8 cellular contexts compared by ENCODE assay signal in genomic region chr19:1469200-1469935, GRCh38. TPM values are rescaled to one million over a fixed set of nuclear protein-coding genes. Genes with fewer than 3 reads are reported as not detected.
A peak's percentile ranks its signal among the peaks of the same experiment; 100 is the strongest.
DNase-seq lines count a peak whose midpoint lies in the region; ATAC-seq and TF ChIP-seq lines count a peak whose summit lies in the region.

No MANE protein-coding gene starts in this region.

- peak overlapping the region; percentile 51 for H3K4me3 ChIP-seq in suprapubic skin
- no peak overlapping the region for H3K4me3 ChIP-seq in aorta (ENCODE audit: low read length in 2 of 2)

- TF ChIP-seq POLR2A in suprapubic skin (IDR thresholded peaks at IDR 0.05): no peak

- peaks cover 93% of the 10 kb centered on the region for H3K27me3 ChIP-seq in suprapubic skin
- H3K27me3 ChIP-seq in aorta (ENCODE audit: control insufficient read depth in 1 of 2, insufficient read depth in 2 of 2, low read length in 1 of 2): peaks cover 0 to 2% of the 10 kb centered on the region in 2 donors

- H3K27me3 Mint-ChIP-seq in activated CD4-positive, alpha-beta T cell treated with anti-CD3 and anti-CD28 coated beads for 36 hours: peaks cover 3% of the 10 kb centered on the region
- H3K27me3 Mint-ChIP-seq in activated CD8-positive, alpha-beta T cell treated with anti-CD3 and anti-CD28 coated beads, Interleukin-2, amount 10 ng/mL, durations not matched to agents 7 days and 5 days (ENCODE audit: low read depth): peaks cover 18% of the 10 kb centered on the region

- DNase-seq in activated CD4-positive, alpha-beta T cell treated with anti-CD3 and anti-CD28 coated beads for 36 hours: peak; percentile 57
- no peak for DNase-seq in activated CD4-positive, alpha-beta T cell treated with anti-CD3 and anti-CD28 coated beads, Interleukin-2, amount 50 U/mL, for 4 hours
- DNase-seq in activated CD8-positive, alpha-beta T cell treated with anti-CD3 and anti-CD28 coated beads, Interleukin-2, amount 10 ng/mL, durations not matched to agents 7 days and 5 days: peak; percentile 39
- peak; percentile 29 for DNase-seq in iPS-NIHi7 (ENCODE audit: extremely low spot score)
- no peak for DNase-seq in suprapubic skin (ENCODE audit: low spot score in 2 of 2)
- no peak for DNase-seq in aorta

- H3K4me3 Mint-ChIP-seq in activated CD4-positive, alpha-beta T cell treated with anti-CD3 and anti-CD28 coated beads for 36 hours: no peak overlapping the region
- no peak overlapping the region for H3K4me3 Mint-ChIP-seq in activated CD8-positive, alpha-beta T cell treated with anti-CD3 and anti-CD28 coated beads, Interleukin-2, amount 10 ng/mL, durations not matched to agents 7 days and 5 days

- 0% methylated on average over 16 of the region's 109 CpGs for WGBS in suprapubic skin
- WGBS in aorta, 2 donors: 1 to 2% methylated on average over 66 to 109 of the region's 109 CpGs

- H3K27ac ChIP-seq in suprapubic skin (no peak overlapping the region), aorta (ENCODE audit: low read depth in 1 of 2, low read length in 2 of 2) (no peak overlapping the region)

- ATAC-seq in activated CD4-positive, alpha-beta T cell treated with anti-CD3 and anti-CD28 coated beads for 36 hours: peak; percentile 23
- ATAC-seq in activated CD8-positive, alpha-beta T cell treated with anti-CD3 and anti-CD28 coated beads, Interleukin-2, amount 10 ng/mL, durations not matched to agents 7 days and 5 days: peak; percentile 42
- ATAC-seq in aorta (ENCODE audit: low FRiP score) (no peak), HG03280 (IDR thresholded peaks at IDR 0.05; ENCODE audit: unreplicated experiment) (no peak), GM18519 (IDR thresholded peaks at IDR 0.05; ENCODE audit: low FRiP score, unreplicated experiment) (no peak)

- H3K4me1 Mint-ChIP-seq in activated CD4-positive, alpha-beta T cell treated with anti-CD3 and anti-CD28 coated beads for 36 hours: peaks cover 5% of the 10 kb centered on the region
- H3K4me1 Mint-ChIP-seq in activated CD8-positive, alpha-beta T cell treated with anti-CD3 and anti-CD28 coated beads, Interleukin-2, amount 10 ng/mL, durations not matched to agents 7 days and 5 days (ENCODE audit: low read depth): peaks cover 11% of the 10 kb centered on the region

- intact Hi-C loops in activated CD4-positive, alpha-beta T cell treated with anti-CD3 and anti-CD28 coated beads for 36 hours (cut with DNase I, micrococcal nuclease): loop anchor here (2.0 to 5.0 kb wide), 2 partner anchors 279 to 293 kb away; no protein-coding TSS in a partner anchor
- intact Hi-C loops in aorta (cut with DNase I): no loop called here

- H3K4me1 ChIP-seq in suprapubic skin: peaks cover 81% of the 10 kb centered on the region
- H3K4me1 ChIP-seq in aorta (ENCODE audit: control insufficient read depth in 1 of 2, insufficient read depth in 2 of 2, low read length in 2 of 2): no peaks in the 10 kb centered on the region

- H3K36me3 Mint-ChIP-seq in activated CD4-positive, alpha-beta T cell treated with anti-CD3 and anti-CD28 coated beads for 36 hours (ENCODE audit: low read depth): no peaks in the 10 kb centered on the region
- peaks cover 2% of the 10 kb centered on the region for H3K36me3 Mint-ChIP-seq in activated CD8-positive, alpha-beta T cell treated with anti-CD3 and anti-CD28 coated beads, Interleukin-2, amount 10 ng/mL, durations not matched to agents 7 days and 5 days (ENCODE audit: low read depth)

- TF ChIP-seq CTCF in suprapubic skin (IDR thresholded peaks at IDR 0.05): no peak

- no peaks in the 10 kb centered on the region for H3K9me3 Mint-ChIP-seq in activated CD4-positive, alpha-beta T cell treated with anti-CD3 and anti-CD28 coated beads for 36 hours (ENCODE audit: low read depth)
- H3K9me3 Mint-ChIP-seq in activated CD8-positive, alpha-beta T cell treated with anti-CD3 and anti-CD28 coated beads, Interleukin-2, amount 10 ng/mL, durations not matched to agents 7 days and 5 days (ENCODE audit: insufficient read depth): no peaks in the 10 kb centered on the region

- H3K36me3 ChIP-seq in suprapubic skin (no peaks in the 10 kb centered on the region), aorta (ENCODE audit: control insufficient read depth in 1 of 2, insufficient read depth in 2 of 2, low read length in 1 of 2) (no peaks in the 10 kb centered on the region)

- CTCF ChIA-PET in activated CD4-positive, alpha-beta T cell treated with anti-CD3 and anti-CD28 coated beads for 36 hours (lab: Charles Lee): interaction anchor here (1.1 to 1.2 kb wide), 2 partner anchors 11 to 24 kb away, joined by 3 read pairs; no protein-coding TSS in a partner anchor
- CTCF ChIA-PET in activated CD8-positive, alpha-beta T cell treated with anti-CD3 and anti-CD28 coated beads, Interleukin-2, amount 10 ng/mL, durations not matched to agents 7 days and 5 days (lab: Charles Lee): no interaction called here

- H3K9me3 ChIP-seq in suprapubic skin: no peaks in the 10 kb centered on the region
- no peaks in the 10 kb centered on the region for H3K9me3 ChIP-seq in aorta (ENCODE audit: control insufficient read depth, low read length)

- POLR2A ChIA-PET in activated CD4-positive, alpha-beta T cell treated with anti-CD3 and anti-CD28 coated beads for 36 hours (lab: Charles Lee): no interaction called here
- POLR2A ChIA-PET in activated CD8-positive, alpha-beta T cell treated with anti-CD3 and anti-CD28 coated beads, Interleukin-2, amount 10 ng/mL, durations not matched to agents 7 days and 5 days (lab: Charles Lee): interaction anchor here (0.7 kb wide), 1 partner anchor 11 kb away, joined by 3 read pairs; no protein-coding TSS in a partner anchor

- H3K27ac Mint-ChIP-seq in activated CD4-positive, alpha-beta T cell treated with anti-CD3 and anti-CD28 coated beads for 36 hours: no peak overlapping the region
- no peak overlapping the region for H3K27ac Mint-ChIP-seq in activated CD8-positive, alpha-beta T cell treated with anti-CD3 and anti-CD28 coated beads, Interleukin-2, amount 10 ng/mL, durations not matched to agents 7 days and 5 days

- no peak for TF ChIP-seq EP300 in suprapubic skin (IDR thresholded peaks at IDR 0.05)

RNA-seq across cellular contexts. Expression of gene C19orf25, which starts 9.6 kb away (rescaled TPM):
- total RNA-seq in activated CD4-positive, alpha-beta T cell treated with anti-CD3 and anti-CD28 coated beads for 36 hours: 10 to 100 TPM; 19.9 to 26.9 TPM
- total RNA-seq in activated CD8-positive, alpha-beta T cell treated with anti-CD3 and anti-CD28 coated beads, Interleukin-2, amount 10 ng/mL, durations not matched to agents 7 days and 5 days: 10 to 100 TPM; 33.3 to 38.2 TPM
- total RNA-seq in suprapubic skin (10 to 100 TPM; 25.1 to 41.2 (median 36.4) TPM), aorta (10 to 100 TPM; 19.7 to 26.0 TPM)
- polyA plus RNA-seq in aorta: 10 to 100 TPM; 19.0 to 33.5 TPM

RNA-seq across cellular contexts. Expression of gene APC2, which starts 19.4 kb away (rescaled TPM):
- total RNA-seq in activated CD4-positive, alpha-beta T cell treated with anti-CD3 and anti-CD28 coated beads for 36 hours: under 1 TPM; 0.09 to 0.14 TPM
- not detected for total RNA-seq in activated CD8-positive, alpha-beta T cell treated with anti-CD3 and anti-CD28 coated beads, Interleukin-2, amount 10 ng/mL, durations not matched to agents 7 days and 5 days
- under 1 TPM in 3 of 4 donors, not detected in 1; 0.08 to 0.30 (median 0.26) TPM for total RNA-seq in suprapubic skin
- under 1 TPM; 0.26 to 0.42 TPM for total RNA-seq in aorta
- polyA plus RNA-seq in aorta: under 1 TPM in 1 of 2 donors, not detected in 1; 0.03 TPM

RNA-seq across cellular contexts. Expression of gene PCSK4, which starts 20.8 kb away (rescaled TPM):
- total RNA-seq in activated CD4-positive, alpha-beta T cell treated with anti-CD3 and anti-CD28 coated beads for 36 hours: 1 to 10 TPM; 1.8 to 3.9 TPM
- 1 to 10 TPM; 3.4 to 4.1 TPM for total RNA-seq in activated CD8-positive, alpha-beta T cell treated with anti-CD3 and anti-CD28 coated beads, Interleukin-2, amount 10 ng/mL, durations not matched to agents 7 days and 5 days
- total RNA-seq in suprapubic skin (1 to 10 TPM; 1.4 to 6.6 (median 3.8) TPM), aorta (1 to 10 TPM in 1 of 2 donors, not detected in 1; 3.1 TPM)
- polyA plus RNA-seq in aorta: 1 to 10 TPM in 1 of 2 donors, under 1 TPM in 1; 0.75 to 6.0 TPM

RNA-seq across cellular contexts. Expression of gene REEP6, which starts 21.6 kb away (rescaled TPM):
- 1 to 10 TPM; 2.1 to 2.7 TPM for total RNA-seq in activated CD4-positive, alpha-beta T cell treated with anti-CD3 and anti-CD28 coated beads for 36 hours
- total RNA-seq in activated CD8-positive, alpha-beta T cell treated with anti-CD3 and anti-CD28 coated beads, Interleukin-2, amount 10 ng/mL, durations not matched to agents 7 days and 5 days: 1 to 10 TPM; 1.7 to 1.9 TPM
- total RNA-seq in suprapubic skin: 10 to 100 TPM in 1 of 4 donors, 1 to 10 TPM in 3; 3.2 to 11.8 (median 8.1) TPM
- 1 to 10 TPM in 1 of 2 donors, under 1 TPM in 1; 0.71 to 1.6 TPM for total RNA-seq in aorta
- polyA plus RNA-seq in aorta: 10 to 100 TPM in 1 of 2 donors, 1 to 10 TPM in 1; 2.2 to 16.5 TPM

RNA-seq across cellular contexts. Expression of gene RPS15, which starts 31.2 kb away (rescaled TPM):
- 1,000 to 10,000 TPM; 1,716 to 1,858 TPM for total RNA-seq in activated CD4-positive, alpha-beta T cell treated with anti-CD3 and anti-CD28 coated beads for 36 hours
- total RNA-seq in activated CD8-positive, alpha-beta T cell treated with anti-CD3 and anti-CD28 coated beads, Interleukin-2, amount 10 ng/mL, durations not matched to agents 7 days and 5 days: 1,000 to 10,000 TPM; 1,384 TPM
- total RNA-seq in suprapubic skin (1,000 to 10,000 TPM; 1,802 to 3,909 (median 2,793) TPM), aorta (100 to 1,000 TPM; 707 to 750 TPM)
- polyA plus RNA-seq in aorta: 1,000 to 10,000 TPM; 2,784 to 2,878 TPM

Comparison
In these comparisons a context has a peak if more than half of its experiments do, and no peak if none do; other contexts are left out.
1. DNase-seq: peak in activated CD4-positive, alpha-beta T cell treated with anti-CD3 and anti-CD28 coated beads for 36 hours (single experiment), activated CD8-positive, alpha-beta T cell treated with anti-CD3 and anti-CD28 coated beads, Interleukin-2, amount 10 ng/mL, durations not matched to agents 7 days and 5 days (single experiment) and iPS-NIHi7 (single experiment); none in activated CD4-positive, alpha-beta T cell treated with anti-CD3 and anti-CD28 coated beads, Interleukin-2, amount 50 U/mL, for 4 hours (0 of 2), suprapubic skin (0 of 2) and aorta (0 of 2).
2. ATAC-seq: peak in activated CD4-positive, alpha-beta T cell treated with anti-CD3 and anti-CD28 coated beads for 36 hours (single experiment) and activated CD8-positive, alpha-beta T cell treated with anti-CD3 and anti-CD28 coated beads, Interleukin-2, amount 10 ng/mL, durations not matched to agents 7 days and 5 days (single experiment); none in aorta (single experiment), HG03280 (single experiment) and GM18519 (single experiment).
3. intact Hi-C loops: an anchor here in activated CD4-positive, alpha-beta T cell treated with anti-CD3 and anti-CD28 coated beads for 36 hours (2.0 to 5.0 kb wide); none called in aorta.